8 cellular contexts compared by ENCODE assay signal in genomic region chr20:20568604-20569205, GRCh38.
DNase-seq lines count a peak whose midpoint lies in the region; ATAC-seq and TF ChIP-seq lines count a peak whose summit lies in the region.

No MANE protein-coding gene starts in this region.

- no peaks in the 10 kb centered on the region for H3K27me3 ChIP-seq in SU-DHL-6 (ENCODE audit: low read length)

- H2AFZ ChIP-seq in SU-DHL-6 (ENCODE audit: low read depth, low read length, severe bottlenecking): no peak overlapping the region

- H3K27ac ChIP-seq in 22Rv1 (no peak overlapping the region), SU-DHL-6 (ENCODE audit: low read depth, low read length) (no peak overlapping the region)

- H3K9ac ChIP-seq in SU-DHL-6 (ENCODE audit: low read length): no peak overlapping the region

- H3K79me2 ChIP-seq in SU-DHL-6 (ENCODE audit: insufficient read depth, low read length): no peaks in the 10 kb centered on the region

- no peaks in the 10 kb centered on the region for H3K4me1 Mint-ChIP-seq in osteocyte (ENCODE audit: unreplicated experiment)

- no peaks in the 10 kb centered on the region for H3K27me3 Mint-ChIP-seq in osteocyte (ENCODE audit: unreplicated experiment)

- H3K4me2 ChIP-seq in SU-DHL-6 (ENCODE audit: low read depth, low read length, poor library complexity, severe bottlenecking): no peak overlapping the region

- peaks cover 12% of the 10 kb centered on the region for H3K36me3 Mint-ChIP-seq in osteocyte (ENCODE audit: unreplicated experiment)

- no peaks in the 10 kb centered on the region for H3K9me3 Mint-ChIP-seq in osteocyte (ENCODE audit: unreplicated experiment)

- peak; percentile 44 for ATAC-seq in esophagus mucosa
- ATAC-seq in HG03139 (IDR thresholded peaks at IDR 0.05; ENCODE audit: unreplicated experiment): no peak

- no peak overlapping the region for H3K4me3 Mint-ChIP-seq in osteocyte (ENCODE audit: unreplicated experiment)

- no peak overlapping the region for H3K4me3 ChIP-seq in SU-DHL-6 (ENCODE audit: insufficient read depth, low read length, poor library complexity, severe bottlenecking)

- no peaks in the 10 kb centered on the region for H3F3A ChIP-seq in SU-DHL-6 (ENCODE audit: insufficient read depth)

- TF ChIP-seq CTCF in 22Rv1 (IDR thresholded peaks at IDR 0.05) (peak; percentile 82), SU-DHL-6 (IDR thresholded peaks at IDR 0.05; ENCODE audit: insufficient read depth, low read length, poor library complexity, severe bottlenecking) (peak; percentile 51), osteocyte (IDR thresholded peaks at IDR 0.05) (peak; percentile 88)

- no peaks in the 10 kb centered on the region for H3K36me3 ChIP-seq in SU-DHL-6 (ENCODE audit: low read length)

- DNase-seq in EL (peak; percentile 31), NCI-H1105 treated with DMSO at 0.1 percent for 48 hours (lab: John Stamatoyannopoulos, UW) (peak; percentile 84), osteocyte (ENCODE audit: extremely low spot score, unreplicated experiment) (no peak), islet precursor cell (no peak)

- H3K27ac Mint-ChIP-seq in osteocyte (ENCODE audit: unreplicated experiment): no peak overlapping the region

- no peaks in the 10 kb centered on the region for H3K9me2 ChIP-seq in SU-DHL-6 (replicated peaks; ENCODE audit: insufficient read depth, low read length)

- no peaks in the 10 kb centered on the region for H4K20me1 ChIP-seq in SU-DHL-6 (ENCODE audit: low read depth, low read length)

- H3K9me3 ChIP-seq in SU-DHL-6 (ENCODE audit: insufficient read depth, low read length): no peaks in the 10 kb centered on the region

Comparison
In these comparisons a context has a peak if more than half of its experiments do, and no peak if none do; other contexts are left out.
1. DNase-seq: peak in EL (single experiment) and NCI-H1105 treated with DMSO at 0.1 percent for 48 hours (single experiment); none in osteocyte (single experiment) and islet precursor cell (single experiment).
2. Peak in every context shown above with its lines, with median percentiles within 50 percentile points of each other: CTCF ChIP-seq.